ENCODE assay signal across 20 cellular contexts in the genomic region with DNA sequence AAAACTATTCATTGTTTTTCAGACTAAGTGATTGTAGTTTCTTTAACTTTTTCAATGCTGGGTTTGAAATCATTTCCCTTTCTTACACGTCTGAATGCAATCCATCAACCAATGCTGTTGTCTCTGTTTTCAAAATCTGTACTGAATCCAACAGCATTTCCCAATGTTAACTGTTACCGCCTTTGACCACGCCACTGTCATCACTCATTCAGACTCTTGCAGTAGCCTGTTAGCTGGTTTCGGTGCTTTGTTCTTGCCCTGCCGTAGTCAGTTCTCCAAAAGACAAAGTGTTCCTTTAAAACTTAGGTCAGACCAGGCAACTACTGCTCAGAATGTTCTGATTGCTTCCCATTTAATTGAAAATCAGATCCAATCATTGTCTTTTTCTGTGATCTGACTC.
DNase-seq lines count a peak whose midpoint lies in the region; ATAC-seq and TF ChIP-seq lines count a peak whose summit lies in the region.
"Had no signal": no experiment of that assay in that cellular context is flagged by ENCODE, and none has a peak within 500 bp of the region (broad histone marks: within the 10 kb centered on the region; RNA-seq: fewer than 3 reads in every experiment).

No MANE protein-coding gene starts in this region.

- H3K23ac ChIP-seq in IMR-90 (ENCODE audit: low read depth, low read length) (no peak overlapping the region), mesenchymal stem cell (ENCODE audit: low read length in 2 of 2) (no peak overlapping the region)

- no peak overlapping the region for H3K4me3 Mint-ChIP-seq in activated T-cell treated with anti-CD3 and anti-CD28 coated beads, Interleukin-2, amount 50 U/mL, for 72 hours
- H3K4me3 Mint-ChIP-seq in naive thymus-derived CD4-positive, alpha-beta T cell = no peak overlapping the region
- H3K4me3 Mint-ChIP-seq: activated CD8-positive, alpha-beta T cell treated with anti-CD3 and anti-CD28 coated beads for 36 hours; activated naive CD4-positive, alpha-beta T cell treated with anti-CD3 and anti-CD28 coated beads, Interleukin-2, amount 50 U/mL, for 24 hours; activated T-cell treated with anti-CD3 and anti-CD28 coated beads, Interleukin-2, amount 50 U/mL, for 4 hours; T-helper 17 cell had no signal

- peak; percentile 75 for DNase-seq in AG10803 (ENCODE audit: low read depth)
- no peak for DNase-seq in IMR-90
- DNase-seq in astrocyte of the spinal cord (ENCODE audit: low read depth, low spot score) = peak; percentile 20
- peak; percentile 41 for DNase-seq in mesenchymal stem cell
- no peak for DNase-seq in activated T-cell treated with anti-CD3 and anti-CD28 coated beads, Interleukin-2, amount 50 U/mL, for 72 hours
- no peak for DNase-seq in naive thymus-derived CD4-positive, alpha-beta T cell
- DNase-seq: activated CD8-positive, alpha-beta T cell treated with anti-CD3 and anti-CD28 coated beads for 36 hours; activated T-cell treated with anti-CD3 and anti-CD28 coated beads, Interleukin-2, amount 50 U/mL, for 4 hours; MM.1S; NCI-H187 treated with DMSO at 0.1 percent for 48 hours; NCI-H446 treated with DMSO at 0.1 percent for 48 hours; occipital lobe; right cardiac atrium; SHP77 treated with DMSO at 0.1 percent for 48 hours; stimulated activated naive CD4-positive, alpha-beta T cell treated with Interleukin-2 at 50 U/mL for 16 hours; T-helper 17 cell; transverse colon had no signal

- H3K9me1 ChIP-seq in IMR-90 (ENCODE audit: insufficient read depth, low read length) = peaks cover 5% of the 10 kb centered on the region

- BruUV-seq in IMR-90 (replicated peaks; lab: Mats Ljungman, UMichigan) = no TSS peak

- H3K36me3 Mint-ChIP-seq in activated T-cell treated with anti-CD3 and anti-CD28 coated beads, Interleukin-2, amount 50 U/mL, for 72 hours (ENCODE audit: insufficient read depth in 2 of 2) = no peaks in the 10 kb centered on the region
- H3K36me3 Mint-ChIP-seq in naive thymus-derived CD4-positive, alpha-beta T cell = no peaks in the 10 kb centered on the region
- H3K36me3 Mint-ChIP-seq: activated naive CD4-positive, alpha-beta T cell treated with anti-CD3 and anti-CD28 coated beads, Interleukin-2, amount 50 U/mL, for 24 hours had no signal

- H3K4me3 ChIP-seq in AG10803 (ENCODE audit: low read length) = peak overlapping the region; percentile 5
- no peak overlapping the region for H3K4me3 ChIP-seq in IMR-90 (ENCODE audit: insufficient read depth, low read depth, low read length)
- no peak overlapping the region for H3K4me3 ChIP-seq in astrocyte of the spinal cord (ENCODE audit: low read depth, low read length)
- no peak overlapping the region for H3K4me3 ChIP-seq in mesenchymal stem cell (ENCODE audit: insufficient read depth in 1 of 2, low read depth in 1 of 2, low read length in 2 of 2)
- H3K4me3 ChIP-seq in naive thymus-derived CD4-positive, alpha-beta T cell (ENCODE audit: low read length) = no peak overlapping the region
- H3K4me3 ChIP-seq: transverse colon had no signal

- H2BK5ac ChIP-seq in IMR-90 (ENCODE audit: low read depth, low read length, poor library complexity, severe bottlenecking) (peak overlapping the region; percentile 25), mesenchymal stem cell (ENCODE audit: low read depth, low read length, poor library complexity, severe bottlenecking) (no peak overlapping the region)

- H3K27ac Mint-ChIP-seq in activated T-cell treated with anti-CD3 and anti-CD28 coated beads, Interleukin-2, amount 50 U/mL, for 72 hours = no peak overlapping the region
- H3K27ac Mint-ChIP-seq in naive thymus-derived CD4-positive, alpha-beta T cell = no peak overlapping the region
- H3K27ac Mint-ChIP-seq: activated CD8-positive, alpha-beta T cell treated with anti-CD3 and anti-CD28 coated beads for 36 hours; activated naive CD4-positive, alpha-beta T cell treated with anti-CD3 and anti-CD28 coated beads, Interleukin-2, amount 50 U/mL, for 24 hours; T-helper 17 cell had no signal

- H3K4ac ChIP-seq in IMR-90 (ENCODE audit: low read depth, low read length) (peak overlapping the region; percentile 62), mesenchymal stem cell (ENCODE audit: low read depth in 1 of 2, low read length in 2 of 2) (no peak overlapping the region)

- H3K27ac ChIP-seq in IMR-90 (ENCODE audit: insufficient read depth, low read length) (0 out of 2 replicates have a peak overlapping the region, but pooled peaks have one; percentile 5), mesenchymal stem cell (ENCODE audit: low read length, poor library complexity, severe bottlenecking) (no peak overlapping the region)
- H3K27ac ChIP-seq in naive thymus-derived CD4-positive, alpha-beta T cell (ENCODE audit: low read depth, low read length) = no peak overlapping the region
- H3K27ac ChIP-seq: transverse colon had no signal

- no peak for TF ChIP-seq POLR2A in IMR-90 (IDR thresholded peaks at IDR 0.05; ENCODE audit: low read depth, low read length)

- H4K20me1 ChIP-seq in IMR-90 (ENCODE audit: insufficient read depth, low read length) = peaks cover 7% of the 10 kb centered on the region; the same call in 1 of the 2 replicates

- H2AK9ac ChIP-seq in IMR-90 (replicated peaks; ENCODE audit: low read depth, low read length, poor library complexity) = no peak overlapping the region

- H3K4me1 ChIP-seq in IMR-90 (ENCODE audit: control insufficient read depth, insufficient read depth, low read length) = peaks cover 18% of the 10 kb centered on the region
- peaks cover 4% of the 10 kb centered on the region for H3K4me1 ChIP-seq in mesenchymal stem cell (ENCODE audit: control insufficient read depth, insufficient read depth, low read depth, low read length)
- H3K4me1 ChIP-seq in naive thymus-derived CD4-positive, alpha-beta T cell (ENCODE audit: control insufficient read depth in 2 of 2, insufficient read depth in 2 of 2, low read length in 2 of 2) = no peaks in the 10 kb centered on the region

- H3K27me3 ChIP-seq in IMR-90 (ENCODE audit: control insufficient read depth, insufficient read depth, low read length) (no peaks in the 10 kb centered on the region), mesenchymal stem cell (ENCODE audit: control insufficient read depth in 1 of 2, insufficient read depth in 1 of 2, low read length in 2 of 2) (no peaks in the 10 kb centered on the region)
- H3K27me3 ChIP-seq in naive thymus-derived CD4-positive, alpha-beta T cell (ENCODE audit: control insufficient read depth in 2 of 2, insufficient read depth in 2 of 2, low read length in 2 of 2) = no peaks in the 10 kb centered on the region
- H3K27me3 ChIP-seq: transverse colon had no signal

- H3K18ac ChIP-seq in IMR-90 (ENCODE audit: low read depth, low read length) (peak overlapping the region; percentile 75; the same call in 1 of the 2 replicates), mesenchymal stem cell (ENCODE audit: low read depth in 1 of 2, low read length in 2 of 2) (peak overlapping the region in 1 of 2 experiments; percentile 6)

- H2BK12ac ChIP-seq in mesenchymal stem cell (ENCODE audit: low read length in 2 of 2) = peak overlapping the region in 1 of 2 experiments; percentile 11

- H2BK20ac ChIP-seq in IMR-90 (ENCODE audit: low read depth, low read length) = peak overlapping the region; percentile 12; the same call in 1 of the 2 replicates

- H3K36me3 ChIP-seq in IMR-90 (ENCODE audit: control insufficient read depth, insufficient read depth, low read length) (no peaks in the 10 kb centered on the region), mesenchymal stem cell (ENCODE audit: control insufficient read depth in 1 of 2, insufficient read depth in 2 of 2, low read depth in 1 of 2, low read length in 2 of 2) (no peaks in the 10 kb centered on the region)
- H3K36me3 ChIP-seq in naive thymus-derived CD4-positive, alpha-beta T cell (ENCODE audit: control insufficient read depth in 2 of 3, insufficient read depth in 3 of 3, low read length in 3 of 3) = no peaks in the 10 kb centered on the region
- H3K36me3 ChIP-seq: transverse colon had no signal

- peak; percentile 25 for ATAC-seq in IMR-90 (ENCODE audit: low read depth)
- ATAC-seq in GM19463 (IDR thresholded peaks at IDR 0.05; ENCODE audit: unreplicated experiment) = no peak
- no peak for ATAC-seq in activated T-cell treated with anti-CD3 and anti-CD28 coated beads, Interleukin-2, amount 50 U/mL, for 72 hours (replicated peaks in 1 of 2)
- ATAC-seq in naive thymus-derived CD4-positive, alpha-beta T cell = no peak
- no peak for ATAC-seq in GM21447 (IDR thresholded peaks at IDR 0.05; ENCODE audit: unreplicated experiment)
- ATAC-seq: activated CD8-positive, alpha-beta T cell treated with anti-CD3 and anti-CD28 coated beads for 36 hours; activated T-cell treated with anti-CD3 and anti-CD28 coated beads, Interleukin-2, amount 50 U/mL, for 4 hours; right cardiac atrium; T-helper 17 cell had no signal

- no peaks in the 10 kb centered on the region for H3K4me1 Mint-ChIP-seq in activated T-cell treated with anti-CD3 and anti-CD28 coated beads, Interleukin-2, amount 50 U/mL, for 72 hours (ENCODE audit: low read depth)
- H3K4me1 Mint-ChIP-seq in naive thymus-derived CD4-positive, alpha-beta T cell = no peaks in the 10 kb centered on the region
- H3K4me1 Mint-ChIP-seq: activated naive CD4-positive, alpha-beta T cell treated with anti-CD3 and anti-CD28 coated beads, Interleukin-2, amount 50 U/mL, for 24 hours; T-helper 17 cell had no signal

- POLR2A ChIA-PET in IMR-90 (lab: Charles Lee; ENCODE audit: unreplicated experiment) = no interaction called here
- POLR2A ChIA-PET in naive thymus-derived CD4-positive, alpha-beta T cell (lab: Charles Lee) = no interaction called here

- CTCF ChIA-PET in IMR-90 (lab: Yijun Ruan, JAX) = no interaction called here
- CTCF ChIA-PET in naive thymus-derived CD4-positive, alpha-beta T cell (lab: Charles Lee) = no interaction called here

- H3K9ac ChIP-seq in IMR-90 (ENCODE audit: low read depth, low read length) = no peak overlapping the region
- no peak overlapping the region for H3K9ac ChIP-seq in mesenchymal stem cell (ENCODE audit: low read length)

- H3K4me2 ChIP-seq in IMR-90 (ENCODE audit: low read depth, low read length) = peak overlapping the region; percentile 48; the same call in 1 of the 2 replicates
- no peak overlapping the region for H3K4me2 ChIP-seq in mesenchymal stem cell (ENCODE audit: low read length, poor library complexity, severe bottlenecking)

- no peak overlapping the region for H2AFZ ChIP-seq in IMR-90 (replicated peaks; ENCODE audit: low read length, poor library complexity)
- H2AFZ ChIP-seq in mesenchymal stem cell (ENCODE audit: low read depth, low read length) = no peak overlapping the region

- H3K79me1 ChIP-seq in IMR-90 (ENCODE audit: low read depth in 1 of 2, low read length in 2 of 2) = peaks cover 18 to 58% of the 10 kb centered on the region in 2 experiments
- peaks cover 2% of the 10 kb centered on the region for H3K79me1 ChIP-seq in mesenchymal stem cell (replicated peaks; ENCODE audit: low read length, poor library complexity, severe bottlenecking)

- H2AK5ac ChIP-seq in IMR-90 (ENCODE audit: low read depth, low read length) (peak overlapping the region; percentile 84; the same call in 1 of the 2 replicates), mesenchymal stem cell (ENCODE audit: low read length, severe bottlenecking) (no peak overlapping the region)

- H3K9me3 Mint-ChIP-seq in activated T-cell treated with anti-CD3 and anti-CD28 coated beads, Interleukin-2, amount 50 U/mL, for 72 hours = peaks cover 0 to 2% of the 10 kb centered on the region in 2 donors
- peaks cover 0 to 12% (median 4%) of the 10 kb centered on the region in 11 donors for H3K9me3 Mint-ChIP-seq in naive thymus-derived CD4-positive, alpha-beta T cell
- H3K9me3 Mint-ChIP-seq: activated CD8-positive, alpha-beta T cell treated with anti-CD3 and anti-CD28 coated beads for 36 hours had no signal

- 75% methylated on average over 4 of the region's 5 CpGs; no CpG with 5 or more reads in 1 of the 2 experiments for WGBS in IMR-90 (ENCODE audit: extremely low coverage in 2 of 2, insufficient read length in 1 of 2), 2 experiments
- 37% methylated on average over 5 of the region's 5 CpGs for WGBS in mesenchymal stem cell

- no peak overlapping the region for H2BK15ac ChIP-seq in IMR-90 (ENCODE audit: low read depth, low read length)
- no peak overlapping the region for H2BK15ac ChIP-seq in mesenchymal stem cell (ENCODE audit: low read depth, poor library complexity, severe bottlenecking)

- H4K5ac ChIP-seq in IMR-90 (ENCODE audit: low read depth, low read length) = peak overlapping the region; percentile 44; the same call in 1 of the 2 replicates

- H4K8ac ChIP-seq in IMR-90 (ENCODE audit: low read depth in 2 of 2, low read length in 2 of 2) = peak overlapping the region in 1 of 2 experiments; percentile 23; a peak in 1 of 4 replicates
- no peak overlapping the region for H4K8ac ChIP-seq in mesenchymal stem cell (ENCODE audit: low read length)

- TF ChIP-seq RAD21 in IMR-90 (IDR thresholded peaks at IDR 0.05; ENCODE audit: low read length) = no peak

- H2BK120ac ChIP-seq in IMR-90 (ENCODE audit: low read depth, low read length) (peak overlapping the region; percentile 78), mesenchymal stem cell (ENCODE audit: low read depth, low read length) (no peak overlapping the region)

- no peaks in the 10 kb centered on the region for H3K27me3 Mint-ChIP-seq in activated T-cell treated with anti-CD3 and anti-CD28 coated beads, Interleukin-2, amount 50 U/mL, for 72 hours (ENCODE audit: low read depth)
- H3K27me3 Mint-ChIP-seq in naive thymus-derived CD4-positive, alpha-beta T cell = no peaks in the 10 kb centered on the region
- H3K27me3 Mint-ChIP-seq: activated CD8-positive, alpha-beta T cell treated with anti-CD3 and anti-CD28 coated beads for 36 hours; activated naive CD4-positive, alpha-beta T cell treated with anti-CD3 and anti-CD28 coated beads, Interleukin-2, amount 50 U/mL, for 24 hours; T-helper 17 cell had no signal

- in situ Hi-C loops in IMR-90 (cut with MboI; ENCODE audit: low sequenced_read_pairs) (no loop called here), astrocyte of the spinal cord (cut with HindIII; ENCODE audit: low sequenced_read_pairs) (no loop called here)

- no peak overlapping the region for H3K56ac ChIP-seq in IMR-90 (ENCODE audit: extremely low read depth, insufficient read depth, low read length)

- intact Hi-C loops in IMR-90 (cut with micrococcal nuclease) = no loop called here
- intact Hi-C loops in naive thymus-derived CD4-positive, alpha-beta T cell (cut with micrococcal nuclease) = no loop called here

- TF ChIP-seq CTCF in AG10803 (conservative IDR thresholded peaks at IDR 0.05; ENCODE audit: low read length) (no peak), IMR-90 (conservative IDR thresholded peaks at IDR 0.05; ENCODE audit: low read depth, low read length) (no peak), astrocyte of the spinal cord (IDR thresholded peaks at IDR 0.05; ENCODE audit: low read depth, low read length) (no peak)

- dilution Hi-C loops in IMR-90 (cut with HindIII; ENCODE audit: low sequenced_read_pairs, unreplicated experiment) = no loop called here

- H3K14ac ChIP-seq in IMR-90 (replicated peaks; ENCODE audit: low read depth, low read length) = peak overlapping the region; percentile 48
- H3K14ac ChIP-seq in mesenchymal stem cell (ENCODE audit: low read length in 2 of 2) = no peak overlapping the region

- 0 out of 2 replicates have a peak overlapping the region, but pooled peaks have one; percentile 10 for H4K91ac ChIP-seq in IMR-90 (ENCODE audit: insufficient read depth, low read depth, low read length)
- no peak overlapping the region for H4K91ac ChIP-seq in mesenchymal stem cell (ENCODE audit: low read length)

- no peaks in the 10 kb centered on the region for H3K9me3 ChIP-seq in IMR-90 (ENCODE audit: control insufficient read depth, insufficient read depth, low read length)
- H3K9me3 ChIP-seq in mesenchymal stem cell (ENCODE audit: control insufficient read depth, low read length) = no peaks in the 10 kb centered on the region
- no peaks in the 10 kb centered on the region for H3K9me3 ChIP-seq in naive thymus-derived CD4-positive, alpha-beta T cell (ENCODE audit: control insufficient read depth in 2 of 3, low read length in 3 of 3)
- H3K9me3 ChIP-seq: transverse colon had no signal

Comparison
In these comparisons a context has a peak if more than half of its experiments do, and no peak if none do; other contexts are left out.
1. DNase-seq: peak in AG10803 (single experiment), astrocyte of the spinal cord (single experiment) and mesenchymal stem cell (single experiment); none in IMR-90 (single experiment), activated T-cell treated with anti-CD3 and anti-CD28 coated beads, Interleukin-2, amount 50 U/mL, for 72 hours (0 of 2) and naive thymus-derived CD4-positive, alpha-beta T cell (0 of 9).